Comparison of ENCODE assay signal across 8 cellular contexts in genomic region chr17:15642505-15643251, GRCh38. TPM values are rescaled to one million over a fixed set of nuclear protein-coding genes. Genes with fewer than 3 reads are reported as not detected.
DNase-seq lines count a peak whose midpoint lies in the region; ATAC-seq, FAIRE-seq and TF ChIP-seq lines count a peak whose summit lies in the region.
"Not testable (repeated sequence)": the region's sequence is repeated elsewhere in the genome, so short reads cannot be mapped to it uniquely, and the experiment has no call there.

No MANE protein-coding gene starts in this region.

- H3K27me3 ChIP-seq in ACC112 (ENCODE audit: insufficient read depth, low read length); IMR-90 (ENCODE audit: control insufficient read depth, insufficient read depth, low read length); SJSA1 (replicated peaks); bronchial epithelial cell (ENCODE audit: control insufficient read depth, insufficient read depth, low read length); heart left ventricle; right lobe of liver; psoas muscle (ENCODE audit: insufficient read depth in 3 of 3, low read length in 2 of 3): not testable (repeated sequence)

- WGBS in IMR-90 (ENCODE audit: extremely low coverage in 2 of 2, insufficient read length in 1 of 2), 2 experiments, result no CpG with 5 or more reads among the region's 12 CpGs
- WGBS in heart left ventricle, 4 donors, result 80 to 100% (median 86%) methylated on average over 1 to 2 of the region's 12 CpGs
- 100% methylated on average over 1 of the region's 12 CpGs for WGBS in right lobe of liver (ENCODE audit: insufficient coverage, low coverage, low lambda C conversion rate, missing lambda C conversion rate)
- 68 to 100% (median 93%) methylated on average over 1 to 2 of the region's 12 CpGs for WGBS in psoas muscle, 3 donors

- POLR2A ChIA-PET in IMR-90 (lab: Charles Lee; ENCODE audit: unreplicated experiment), result not testable (repeated sequence)

- intact Hi-C loops in IMR-90 (cut with micrococcal nuclease); heart left ventricle (cut with DNase I); right lobe of liver (cut with DNase I); psoas muscle (cut with DNase I): not testable (repeated sequence)

- CTCF ChIA-PET in IMR-90 (lab: Yijun Ruan, JAX), result not testable (repeated sequence)

- H2BK120ac ChIP-seq in IMR-90 (ENCODE audit: low read depth, low read length), result peak overlapping the region; percentile 32; the same call in 1 of the 2 replicates

- in situ Hi-C loops in IMR-90 (cut with MboI; ENCODE audit: low sequenced_read_pairs), result not testable (repeated sequence)

- not testable (repeated sequence) for H2AK9ac ChIP-seq in IMR-90 (replicated peaks; ENCODE audit: low read depth, low read length, poor library complexity)

- H3K4me3 ChIP-seq in ACC112 (ENCODE audit: low read depth, low read length); IMR-90 (ENCODE audit: insufficient read depth, low read depth, low read length); SJSA1; bronchial epithelial cell (ENCODE audit: low read depth, low read length); right lobe of liver: not testable (repeated sequence)
- H3K4me3 ChIP-seq in heart left ventricle, result peak overlapping the region in 1 of 12 donors; percentile 2
- H3K4me3 ChIP-seq in psoas muscle, result peak overlapping the region; percentile 32

- not testable (repeated sequence) for H3K4me2 ChIP-seq in IMR-90 (ENCODE audit: low read depth, low read length)

- H3K9me1 ChIP-seq in IMR-90 (ENCODE audit: insufficient read depth, low read length), result not testable (repeated sequence)

- H3K79me1 ChIP-seq in IMR-90 (ENCODE audit: low read depth in 1 of 2, low read length in 2 of 2), result peaks cover 0 to 11% of the 10 kb centered on the region in 2 experiments; a peak in 2 of 4 replicates

- not testable (repeated sequence) for TF ChIP-seq CTCF in IMR-90 (conservative IDR thresholded peaks at IDR 0.05; ENCODE audit: low read depth, low read length); bronchial epithelial cell (IDR thresholded peaks at IDR 0.05; ENCODE audit: insufficient read depth, low read length, severe bottlenecking); heart left ventricle (IDR thresholded peaks at IDR 0.05); right lobe of liver (IDR thresholded peaks at IDR 0.05); psoas muscle (IDR thresholded peaks at IDR 0.05)

- not testable (repeated sequence) for H4K91ac ChIP-seq in IMR-90 (ENCODE audit: insufficient read depth, low read depth, low read length)

- H3K14ac ChIP-seq in IMR-90 (replicated peaks; ENCODE audit: low read depth, low read length), result not testable (repeated sequence)

- H4K5ac ChIP-seq in IMR-90 (ENCODE audit: low read depth, low read length), result peak overlapping the region; percentile 63; the same call in 1 of the 2 replicates

- not testable (repeated sequence) for TF ChIP-seq POLR2A in IMR-90 (IDR thresholded peaks at IDR 0.05; ENCODE audit: low read depth, low read length); heart left ventricle (IDR thresholded peaks at IDR 0.05); right lobe of liver (IDR thresholded peaks at IDR 0.05)

- H3K36me3 ChIP-seq in ACC112 (ENCODE audit: insufficient read depth, low read length); IMR-90 (ENCODE audit: control insufficient read depth, insufficient read depth, low read length); SJSA1; bronchial epithelial cell (ENCODE audit: control insufficient read depth, insufficient read depth, low read length); heart left ventricle; right lobe of liver; psoas muscle (ENCODE audit: insufficient read depth in 1 of 2, low read depth in 1 of 2): not testable (repeated sequence)

- H2BK20ac ChIP-seq in IMR-90 (ENCODE audit: low read depth, low read length), result 0 out of 2 replicates have a peak overlapping the region, but pooled peaks have one; percentile 35

- H3K18ac ChIP-seq in IMR-90 (ENCODE audit: low read depth, low read length), result peak overlapping the region; percentile 29; the same call in 1 of the 2 replicates

- TF ChIP-seq RAD21 in IMR-90 (IDR thresholded peaks at IDR 0.05; ENCODE audit: low read length), result not testable (repeated sequence)

- peak; percentile 93 for FAIRE-seq in bronchial epithelial cell (lab: Jason Lieb, UNC)
- peak; percentile 94 for FAIRE-seq in urothelium cell line (lab: Jason Lieb, UNC)

- not testable (repeated sequence) for H3K4ac ChIP-seq in IMR-90 (ENCODE audit: low read depth, low read length)

- not testable (repeated sequence) for H4K20me1 ChIP-seq in IMR-90 (ENCODE audit: insufficient read depth, low read length)

- not testable (repeated sequence) for H2AK5ac ChIP-seq in IMR-90 (ENCODE audit: low read depth, low read length)

- H3K4me1 ChIP-seq in ACC112 (ENCODE audit: control insufficient read depth, insufficient read depth, low read length, unreplicated experiment), result peaks cover 25% of the 10 kb centered on the region
- not testable (repeated sequence) for H3K4me1 ChIP-seq in IMR-90 (ENCODE audit: control insufficient read depth, insufficient read depth, low read length); SJSA1 (replicated peaks); right lobe of liver; psoas muscle
- peaks cover 0 to 19% (median 10%) of the 10 kb centered on the region in 12 donors for H3K4me1 ChIP-seq in heart left ventricle

- H2AFZ ChIP-seq in ACC112 (ENCODE audit: low read length, unreplicated experiment); IMR-90 (replicated peaks; ENCODE audit: low read length, poor library complexity): not testable (repeated sequence)

- not testable (repeated sequence) for H3K23ac ChIP-seq in IMR-90 (ENCODE audit: low read depth, low read length)

- H2BK15ac ChIP-seq in IMR-90 (ENCODE audit: low read depth, low read length), result not testable (repeated sequence)

- ATAC-seq in IMR-90 (ENCODE audit: low read depth) (peak; percentile 65), heart left ventricle (peak in 3 of 4 donors; percentile 49 to 62 (median 52)), right lobe of liver (peak in 3 of 4 donors; percentile 64 to 82 (median 75)), psoas muscle (peak; percentile 76 to 91 (median 84))

- H3K9ac ChIP-seq in IMR-90 (ENCODE audit: low read depth, low read length), result not testable (repeated sequence)

- not testable (repeated sequence) for DNase-seq in IMR-90; SJSA1 (ENCODE audit: low read depth in 1 of 2, low spot score in 2 of 2); bronchial epithelial cell (ENCODE audit: low read depth); heart left ventricle; right lobe of liver; psoas muscle; urothelium cell line (ENCODE audit: low spot score)

- dilution Hi-C loops in IMR-90 (cut with HindIII; ENCODE audit: low sequenced_read_pairs, unreplicated experiment), result not testable (repeated sequence)

- not testable (repeated sequence) for H2BK5ac ChIP-seq in IMR-90 (ENCODE audit: low read depth, low read length, poor library complexity, severe bottlenecking)

- H3K56ac ChIP-seq in IMR-90 (ENCODE audit: extremely low read depth, insufficient read depth, low read length), result not testable (repeated sequence)

- H3K27ac ChIP-seq in ACC112 (ENCODE audit: low read depth, low read length) (peak overlapping the region; percentile 78), SJSA1 (peak overlapping the region; percentile 90)
- H3K27ac ChIP-seq in IMR-90 (ENCODE audit: insufficient read depth, low read length); heart left ventricle; right lobe of liver; psoas muscle: not testable (repeated sequence)

- not testable (repeated sequence) for H4K8ac ChIP-seq in IMR-90 (ENCODE audit: low read depth in 2 of 2, low read length in 2 of 2)

- not testable (repeated sequence) for BruUV-seq in IMR-90 (replicated peaks; lab: Mats Ljungman, UMichigan)

- not testable (repeated sequence) for H3K9me3 ChIP-seq in IMR-90 (ENCODE audit: control insufficient read depth, insufficient read depth, low read length); SJSA1 (replicated peaks); heart left ventricle; right lobe of liver; psoas muscle

- not testable (repeated sequence) for H3K79me2 ChIP-seq in ACC112 (ENCODE audit: control insufficient read depth, insufficient read depth, low read length, unreplicated experiment)

RNA-seq across cellular contexts. Expression of gene FBXW10B, which starts 23.2 kb away (rescaled TPM):
- total RNA-seq in IMR-90 (2012; rRNA removed), result under 0.01 and 0.28 TPM in 2 replicates
- polyA plus RNA-seq in IMR-90 (2012; rRNA removed), result 0.23 and 0.43 TPM in 2 replicates
- 0.05 TPM in 1 of 2 replicates, not detected in the other for polyA plus RNA-seq in IMR-90 (2012; cell fraction: cytosol; rRNA removed)
- 2.8 and 3.2 TPM in 2 replicates for polyA plus RNA-seq in IMR-90 (2012; cell fraction: nucleus; rRNA removed; ENCODE audit: low replicate concordance)
- total RNA-seq in SJSA1 (2014; rRNA removed; shearing (Covaris generic)), result 0.41 and 1.7 TPM in 2 replicates
- 1.3 and 3.6 TPM in 2 replicates for total RNA-seq in bronchial epithelial cell
- total RNA-seq in heart left ventricle, result 1 to 10 TPM in 3 of 9 donors, under 1 TPM in 5, not detected in 1; 0.53 to 1.8 (median 0.83) TPM
- polyA plus RNA-seq in heart left ventricle, result under 1 TPM; 0.80 to 0.84 TPM
- total RNA-seq in right lobe of liver, result 1 to 10 TPM in 2 of 6 experiments, under 1 TPM in 2, not detected in 2; 0.44 to 1.3 (median 0.94) TPM
- 1 to 10 TPM in 3 of 4 donors, under 1 TPM in 1; 0.61 to 5.0 (median 1.3) TPM for total RNA-seq in psoas muscle
- polyA plus RNA-seq in psoas muscle, result 1 to 10 TPM in 1 of 3 donors, under 1 TPM in 2; 0.34 to 4.7 (median 0.91) TPM

RNA-seq across cellular contexts. Expression of gene TRIM16, which starts 41.4 kb away (rescaled TPM):
- total RNA-seq in IMR-90 (2012; rRNA removed) (50.3 and 52.5 TPM in 2 replicates), bronchial epithelial cell (55.0 and 92.9 TPM in 2 replicates), heart left ventricle (10 to 100 TPM; 12.5 to 33.9 (median 25.2) TPM), right lobe of liver (1 to 10 TPM; 2.9 to 6.3 (median 5.0) TPM), psoas muscle (10 to 100 TPM; 22.8 to 47.7 (median 35.1) TPM)
- polyA plus RNA-seq in IMR-90 (2012; rRNA removed) (18.9 and 22.3 TPM in 2 replicates), heart left ventricle (10 to 100 TPM in 1 of 2 donors, 1 to 10 TPM in 1; 8.4 to 22.3 TPM), psoas muscle (10 to 100 TPM; 12.8 to 79.7 (median 20.4) TPM)
- 18.0 and 20.2 TPM in 2 replicates for polyA plus RNA-seq in IMR-90 (2012; cell fraction: cytosol; rRNA removed)
- polyA plus RNA-seq in IMR-90 (2012; cell fraction: nucleus; rRNA removed; ENCODE audit: low replicate concordance), result 17.2 and 25.5 TPM in 2 replicates
- 56.9 and 111 TPM in 2 replicates for total RNA-seq in SJSA1 (2014; rRNA removed; shearing (Covaris generic))

RNA-seq across cellular contexts. Expression of gene ZNF286A, which starts 56.9 kb away (rescaled TPM):
- total RNA-seq in IMR-90 (2012; rRNA removed) (37.6 and 37.8 TPM in 2 replicates), bronchial epithelial cell (20.8 and 24.7 TPM in 2 replicates), heart left ventricle (10 to 100 TPM in 8 of 9 donors, 1 to 10 TPM in 1; 8.2 to 14.0 (median 11.4) TPM), right lobe of liver (1 to 10 TPM; 2.9 to 8.4 (median 4.3) TPM), psoas muscle (10 to 100 TPM in 1 of 4 donors, 1 to 10 TPM in 3; 6.2 to 11.8 (median 7.0) TPM)
- polyA plus RNA-seq in IMR-90 (2012; rRNA removed) (15.3 and 19.8 TPM in 2 replicates), heart left ventricle (10 to 100 TPM in 1 of 2 donors, 1 to 10 TPM in 1; 8.4 to 11.9 TPM), psoas muscle (10 to 100 TPM in 1 of 3 donors, 1 to 10 TPM in 2; 3.2 to 11.7 (median 5.2) TPM)
- 3.5 and 8.6 TPM in 2 replicates for polyA plus RNA-seq in IMR-90 (2012; cell fraction: cytosol; rRNA removed)
- polyA plus RNA-seq in IMR-90 (2012; cell fraction: nucleus; rRNA removed; ENCODE audit: low replicate concordance), result 4.5 and 17.1 TPM in 2 replicates
- total RNA-seq in SJSA1 (2014; rRNA removed; shearing (Covaris generic)), result 22.1 and 30.4 TPM in 2 replicates
